15 cellular contexts compared by ENCODE assay signal in the genomic region with DNA sequence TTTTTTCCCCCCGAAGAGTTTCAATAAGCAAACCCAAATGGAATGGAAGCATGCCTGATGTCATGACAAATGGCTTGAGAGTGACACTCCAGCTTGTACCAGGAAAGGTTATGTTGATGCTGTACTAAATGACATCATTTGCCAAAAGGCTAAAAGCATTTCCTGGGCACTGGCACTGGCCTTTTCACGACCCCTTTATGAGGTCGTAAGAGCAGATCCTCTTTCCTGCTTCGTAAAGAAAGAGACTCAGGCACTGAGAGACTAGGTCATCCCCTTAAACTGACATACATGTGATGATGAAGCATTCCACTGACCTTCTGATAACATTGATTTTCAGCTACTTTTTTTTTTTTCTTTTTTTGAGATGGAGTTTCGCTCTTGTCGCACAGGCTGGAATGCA. TPM values are rescaled to one million over a fixed set of nuclear protein-coding genes. Genes with fewer than 3 reads are reported as not detected.
DNase-seq lines count a peak whose midpoint lies in the region; ATAC-seq and TF ChIP-seq lines count a peak whose summit lies in the region.
"Had no signal": no experiment of that assay in that cellular context is flagged by ENCODE, and none has a peak within 500 bp of the region (broad histone marks: within the 10 kb centered on the region; RNA-seq: fewer than 3 reads in every experiment).

No MANE protein-coding gene starts in this region.

- intact Hi-C loops in CD14-positive monocyte (cut with micrococcal nuclease): no loop called here

- no peak overlapping the region for H3K27ac ChIP-seq in HEK293 (ENCODE audit: extremely low read depth, low read depth, low read length)
- H3K27ac ChIP-seq: HL-60 had no signal

- no peak for TF ChIP-seq CTCF in CD14-positive monocyte (IDR thresholded peaks at IDR 0.05)
- no peak for TF ChIP-seq CTCF in HEK293 (tag by site-specific recombination; IDR thresholded peaks at IDR 0.05)

- no peaks in the 10 kb centered on the region for H3K9me3 ChIP-seq in HEK293 (ENCODE audit: control insufficient read depth, insufficient read depth, low read depth, low read length)
- H3K9me3 ChIP-seq: BE2C had no signal

- H3K9me3 Mint-ChIP-seq in CD14-positive monocyte: no peaks in the 10 kb centered on the region
- H3K9me3 Mint-ChIP-seq: CD8-positive, alpha-beta memory T cell had no signal

- H3K27me3 ChIP-seq in H7 (ENCODE audit: control insufficient read depth, insufficient read depth, low read length): no peaks in the 10 kb centered on the region
- H3K27me3 ChIP-seq: BE2C had no signal

- peaks cover 64 to 81% of the 10 kb centered on the region in 2 donors for H3K36me3 Mint-ChIP-seq in CD14-positive monocyte
- H3K36me3 Mint-ChIP-seq: CD8-positive, alpha-beta memory T cell had no signal

- peaks cover 0 to 2% (median under 1%) of the 10 kb centered on the region in 3 donors for H3K27me3 Mint-ChIP-seq in CD14-positive monocyte (ENCODE audit: low read depth in 3 of 3)

- H3K4me3 ChIP-seq in HEK293 (ENCODE audit: low read depth, low read length) (no peak overlapping the region), H7 (ENCODE audit: insufficient read depth, low read depth, low read length) (no peak overlapping the region)

- peaks cover 12% of the 10 kb centered on the region for H3K4me1 ChIP-seq in HEK293 (ENCODE audit: control insufficient read depth, insufficient read depth, low read length)

- H3K4me3 Mint-ChIP-seq in CD14-positive monocyte: no peak overlapping the region
- H3K4me3 Mint-ChIP-seq: CD8-positive, alpha-beta memory T cell had no signal

- in situ Hi-C loops in SK-MEL-5 (cut with HindIII; ENCODE audit: low pct_unique_long_range_greater_than_20kb, low sequenced_read_pairs): no loop called here

- peaks cover 6 to 27% of the 10 kb centered on the region in 2 experiments; a peak in 2 of 3 replicates for H3K36me3 ChIP-seq in HEK293 (ENCODE audit: control insufficient read depth in 2 of 2, insufficient read depth in 1 of 2, low read length in 2 of 2)
- H3K36me3 ChIP-seq in H7 (replicated peaks; ENCODE audit: control insufficient read depth, insufficient read depth, low read length): peaks cover 1% of the 10 kb centered on the region

- peaks cover 54% of the 10 kb centered on the region for H3K4me1 Mint-ChIP-seq in CD14-positive monocyte
- H3K4me1 Mint-ChIP-seq: CD8-positive, alpha-beta memory T cell had no signal

- DNase-seq in CD14-positive monocyte (ENCODE audit: low spot score) (peak; percentile 71), SK-MEL-5 (ENCODE audit: low read depth, low spot score) (peak; percentile 83), pons (ENCODE audit: low spot score) (peak; percentile 14), HK-2 (ENCODE audit: unreplicated experiment) (no peak), left lobe of liver (ENCODE audit: low spot score) (no peak), H7 (no peak)
- DNase-seq: BE2C; CD8-positive, alpha-beta memory T cell; NCI-H1048; NCI-H1436 treated with DMSO at 0.1 percent for 48 hours; NCI-H2107; NCI-H446 had no signal

- POLR2A ChIA-PET in HEK293 (lab: Yijun Ruan, JAX): no interaction called here

- peak overlapping the region in 6 of 7 donors; percentile 15 to 89 (median 64) for H3K27ac Mint-ChIP-seq in CD14-positive monocyte

- CTCF ChIA-PET in HEK293 (lab: Yijun Ruan, JAX): interaction anchor here (0.7 to 1.1 kb wide), 2 partner anchors 12 to 99 kb away, joined by 6 read pairs; no protein-coding TSS in a partner anchor

- ATAC-seq in left lobe of liver (no peak), GM19452 (IDR thresholded peaks at IDR 0.05; ENCODE audit: unreplicated experiment) (no peak)

TF ChIP-seq in HEK293, 187 proteins besides CTCF, POLR2A, EP300 and RAD21 (continues in another document):
- peak; percentile 35; the same call in 1 of the 2 replicates for TF ChIP-seq INSM2 (tag by site-specific recombination; IDR thresholded peaks at IDR 0.05)
- peak; percentile 87 for TF ChIP-seq FEZF1 (tag by site-specific recombination; IDR thresholded peaks at IDR 0.05)
- peak; percentile 88 for TF ChIP-seq ATF2 (tag by site-specific recombination; IDR thresholded peaks at IDR 0.05; ENCODE audit: low read depth)
- no peak for TF ChIP-seq BCL11B (tag by site-specific recombination; IDR thresholded peaks at IDR 0.05; ENCODE audit: low read depth)
- TF ChIP-seq ZNF639 (tag by site-specific recombination; IDR thresholded peaks at IDR 0.05): peak; percentile 30; the same call in 1 of the 2 replicates
- peak; percentile 37; the same call in 1 of the 2 replicates for TF ChIP-seq ZNF600 (tag by site-specific recombination; IDR thresholded peaks at IDR 0.05)
- peak; percentile 47; the same call in 1 of the 2 replicates for TF ChIP-seq ZEB2 (tag by site-specific recombination; IDR thresholded peaks at IDR 0.05)
- TF ChIP-seq ZNF391 (tag by site-specific recombination; IDR thresholded peaks at IDR 0.05; ENCODE audit: borderline replicate concordance, low read depth): no peak

RNA-seq across cellular contexts. Expression of gene CEP295NL, which starts 30.5 kb away (rescaled TPM):
- under 1 TPM in 1 of 2 donors, not detected in 1; 0.38 TPM for polyA plus RNA-seq in CD14-positive monocyte
- 0.74 and 0.80 TPM in 2 replicates for total RNA-seq in SK-MEL-5 (2014; rRNA removed; shearing (Covaris generic))
- polyA plus RNA-seq in SK-MEL-5 (2015; cell fraction: cytosol; rRNA removed): 0.76 and 1.2 TPM in 2 replicates
- 0.19 and 0.99 TPM in 2 replicates for polyA plus RNA-seq in SK-MEL-5 (2015; cell fraction: nucleus; rRNA removed)
- 0.33 TPM for total RNA-seq in left lobe of liver
- total RNA-seq in H7 (2014; rRNA removed; shearing (Covaris generic)): 0.07 TPM in 1 of 2 replicates, not detected in the other
- total RNA-seq: CD8-positive, alpha-beta memory T cell had no signal
- polyA plus RNA-seq: CD8-positive, alpha-beta memory T cell had no signal

RNA-seq across cellular contexts. Expression of gene USP36, which starts 31.9 kb away (rescaled TPM):
- 1 to 10 TPM; 4.4 to 6.1 TPM for polyA plus RNA-seq in CD14-positive monocyte
- 96.8 and 116 TPM in 2 replicates for total RNA-seq in SK-MEL-5 (2014; rRNA removed; shearing (Covaris generic))
- polyA plus RNA-seq in SK-MEL-5 (2015; cell fraction: cytosol; rRNA removed): 153 and 199 TPM in 2 replicates
- polyA plus RNA-seq in SK-MEL-5 (2015; cell fraction: nucleus; rRNA removed): 546 and 730 TPM in 2 replicates
- total RNA-seq in left lobe of liver: 21.8 TPM
- total RNA-seq in H7 (2014; rRNA removed; shearing (Covaris generic)): 24.6 and 32.8 TPM in 2 replicates

RNA-seq across cellular contexts. Expression of gene TIMP2, which starts 52.7 kb away (rescaled TPM):
- 1 to 10 TPM; 4.5 to 6.4 TPM for polyA plus RNA-seq in CD14-positive monocyte
- 398 and 441 TPM in 2 replicates for total RNA-seq in SK-MEL-5 (2014; rRNA removed; shearing (Covaris generic))
- 1,135 and 1,332 TPM in 2 replicates for polyA plus RNA-seq in SK-MEL-5 (2015; cell fraction: cytosol; rRNA removed)
- 227 and 239 TPM in 2 replicates for polyA plus RNA-seq in SK-MEL-5 (2015; cell fraction: nucleus; rRNA removed)
- 26.4 TPM for total RNA-seq in left lobe of liver
- 12.3 and 13.9 TPM in 2 replicates for total RNA-seq in H7 (2014; rRNA removed; shearing (Covaris generic))

Comparison
In these comparisons a context has a peak if more than half of its experiments do, and no peak if none do; other contexts are left out.
1. DNase-seq: peak in CD14-positive monocyte (single experiment), SK-MEL-5 (single experiment) and pons (single experiment); none in HK-2 (single experiment), left lobe of liver (single experiment) and H7 (single experiment).
2. RNA of gene TIMP2, which starts 52.7 kb away (total RNA-seq): 398 to 441 TPM in SK-MEL-5; 26.4 TPM in left lobe of liver (single experiment) and 12.3 to 13.9 TPM in H7; every median in the first group is over 10 times any median in the second.